ENCODE assay signal across 1 cellular context in the genomic region with DNA sequence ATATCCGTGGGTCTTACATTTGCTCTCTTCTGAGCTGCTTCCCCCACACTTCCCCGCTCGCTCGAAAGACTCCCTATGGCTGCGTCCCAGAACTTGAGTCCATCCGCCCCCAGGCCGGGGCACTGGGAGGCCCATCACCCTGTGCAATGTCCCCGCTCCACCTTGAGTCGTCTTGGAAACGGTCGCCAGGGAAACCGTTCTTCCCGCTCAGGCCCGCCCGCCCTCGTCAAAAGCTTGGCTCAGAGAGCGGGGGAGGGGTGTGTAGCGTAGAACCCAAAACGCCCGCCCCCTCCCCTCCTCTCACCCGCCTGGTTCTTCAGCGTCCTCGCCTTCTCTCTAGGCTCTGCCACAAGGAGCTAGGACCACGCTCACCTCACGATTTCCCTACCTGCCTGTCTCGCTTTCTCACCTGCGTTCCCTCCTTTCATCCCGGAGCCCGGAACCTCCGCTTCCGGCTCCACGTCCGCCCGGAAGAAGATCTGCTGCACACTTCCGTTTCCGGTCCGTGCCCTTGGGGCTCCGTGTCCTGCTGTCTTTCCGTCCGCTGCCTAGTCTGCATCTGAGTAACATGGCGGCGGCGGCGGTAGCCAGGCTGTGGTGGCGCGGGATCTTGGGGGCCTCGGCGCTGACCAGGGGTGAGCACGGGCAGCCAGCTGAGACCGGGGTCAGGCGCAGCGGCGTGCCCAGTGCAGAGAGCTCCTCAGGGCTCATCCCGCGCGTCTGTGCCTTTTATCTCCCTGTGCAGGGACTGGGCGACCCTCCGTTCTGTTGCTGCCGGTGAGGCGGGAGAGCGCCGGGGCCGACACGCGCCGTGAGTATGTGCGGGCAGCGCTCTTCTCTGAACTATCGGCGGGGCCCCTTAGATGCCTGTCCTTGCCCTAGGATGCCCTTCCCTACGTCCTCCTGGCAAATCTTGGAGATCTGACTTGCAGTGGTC.
TF ChIP-seq lines count a peak whose summit lies in the region.

A gene (minus strand): TSS at position 447 of the 937 bp plus-strand sequence. CDS start 19 bp downstream, at position 428.
A gene (plus strand): TSS at position 551 of the 937 bp plus-strand sequence. CDS start 18 bp downstream, at position 569.

TF ChIP-seq in HepG2, 621 proteins besides CTCF, POLR2A, EP300 and RAD21 (continued from another document and continues in another):
- TF ChIP-seq ZNF232 (CRISPR knock-in tag; IDR thresholded peaks at IDR 0.05; ENCODE audit: borderline replicate concordance) (peak; percentile 36; the same call in 1 of the 2 replicates), PAWR (CRISPR knock-in tag; IDR thresholded peaks at IDR 0.05; ENCODE audit: borderline replicate concordance) (no peak), ZNF530 (CRISPR knock-in tag; IDR thresholded peaks at IDR 0.05; ENCODE audit: low read depth) (no peak), REPIN1 (CRISPR knock-in tag; IDR thresholded peaks at IDR 0.05; ENCODE audit: borderline replicate concordance, low read depth) (peak; percentile 98), CHD4 (IDR thresholded peaks at IDR 0.05; ENCODE audit: borderline replicate concordance, low read length) (no peak), ZNF816 (CRISPR knock-in tag; IDR thresholded peaks at IDR 0.05; ENCODE audit: borderline replicate concordance) (no peak), U2AF2 (IDR thresholded peaks at IDR 0.05; ENCODE audit: low read depth, low read length) (peak; percentile 58; the same call in 1 of the 2 replicates), KLF13 (CRISPR knock-in tag; IDR thresholded peaks at IDR 0.05) (0 out of 2 replicates have a peak, but pooled peaks have one; percentile 72), TOPORS (CRISPR knock-in tag; IDR thresholded peaks at IDR 0.05) (peak; percentile 99), GATA4 (IDR thresholded peaks at IDR 0.05; ENCODE audit: borderline replicate concordance, low read depth) (peak; percentile 58; the same call in 1 of the 2 replicates), HOXA7 (CRISPR knock-in tag; IDR thresholded peaks at IDR 0.05) (0 out of 2 replicates have a peak, but pooled peaks have one; percentile 46), SOX6 (IDR thresholded peaks at IDR 0.05) (no peak), SOX6 (CRISPR knock-in tag; IDR thresholded peaks at IDR 0.05) (peak; percentile 76), CCDC6 (CRISPR knock-in tag; IDR thresholded peaks at IDR 0.05) (peak; percentile 91), ATF7-NPFF (CRISPR knock-in tag; IDR thresholded peaks at IDR 0.05; ENCODE audit: low read depth) (peak; percentile 94), ZIK1 (CRISPR knock-in tag; IDR thresholded peaks at IDR 0.05; ENCODE audit: borderline replicate concordance, low read depth) (no peak)
- TF ChIP-seq, protein P1, sequence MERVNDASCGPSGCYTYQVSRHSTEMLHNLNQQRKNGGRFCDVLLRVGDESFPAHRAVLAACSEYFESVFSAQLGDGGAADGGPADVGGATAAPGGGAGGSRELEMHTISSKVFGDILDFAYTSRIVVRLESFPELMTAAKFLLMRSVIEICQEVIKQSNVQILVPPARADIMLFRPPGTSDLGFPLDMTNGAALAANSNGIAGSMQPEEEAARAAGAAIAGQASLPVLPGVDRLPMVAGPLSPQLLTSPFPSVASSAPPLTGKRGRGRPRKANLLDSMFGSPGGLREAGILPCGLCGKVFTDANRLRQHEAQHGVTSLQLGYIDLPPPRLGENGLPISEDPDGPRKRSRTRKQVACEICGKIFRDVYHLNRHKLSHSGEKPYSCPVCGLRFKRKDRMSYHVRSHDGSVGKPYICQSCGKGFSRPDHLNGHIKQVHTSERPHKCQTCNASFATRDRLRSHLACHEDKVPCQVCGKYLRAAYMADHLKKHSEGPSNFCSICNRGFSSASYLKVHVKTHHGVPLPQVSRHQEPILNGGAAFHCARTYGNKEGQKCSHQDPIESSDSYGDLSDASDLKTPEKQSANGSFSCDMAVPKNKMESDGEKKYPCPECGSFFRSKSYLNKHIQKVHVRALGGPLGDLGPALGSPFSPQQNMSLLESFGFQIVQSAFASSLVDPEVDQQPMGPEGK (CRISPR knock-in tag; IDR thresholded peaks at IDR 0.05): peak; percentile 59
- TF ChIP-seq, protein P2, sequence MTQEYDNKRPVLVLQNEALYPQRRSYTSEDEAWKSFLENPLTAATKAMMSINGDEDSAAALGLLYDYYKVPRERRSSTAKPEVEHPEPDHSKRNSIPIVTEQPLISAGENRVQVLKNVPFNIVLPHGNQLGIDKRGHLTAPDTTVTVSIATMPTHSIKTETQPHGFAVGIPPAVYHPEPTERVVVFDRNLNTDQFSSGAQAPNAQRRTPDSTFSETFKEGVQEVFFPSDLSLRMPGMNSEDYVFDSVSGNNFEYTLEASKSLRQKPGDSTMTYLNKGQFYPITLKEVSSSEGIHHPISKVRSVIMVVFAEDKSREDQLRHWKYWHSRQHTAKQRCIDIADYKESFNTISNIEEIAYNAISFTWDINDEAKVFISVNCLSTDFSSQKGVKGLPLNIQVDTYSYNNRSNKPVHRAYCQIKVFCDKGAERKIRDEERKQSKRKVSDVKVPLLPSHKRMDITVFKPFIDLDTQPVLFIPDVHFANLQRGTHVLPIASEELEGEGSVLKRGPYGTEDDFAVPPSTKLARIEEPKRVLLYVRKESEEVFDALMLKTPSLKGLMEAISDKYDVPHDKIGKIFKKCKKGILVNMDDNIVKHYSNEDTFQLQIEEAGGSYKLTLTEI (CRISPR knock-in tag; conservative IDR thresholded peaks at IDR 0.05): no peak; the same call in 1 of the 2 replicates
- TF ChIP-seq, protein P3, sequence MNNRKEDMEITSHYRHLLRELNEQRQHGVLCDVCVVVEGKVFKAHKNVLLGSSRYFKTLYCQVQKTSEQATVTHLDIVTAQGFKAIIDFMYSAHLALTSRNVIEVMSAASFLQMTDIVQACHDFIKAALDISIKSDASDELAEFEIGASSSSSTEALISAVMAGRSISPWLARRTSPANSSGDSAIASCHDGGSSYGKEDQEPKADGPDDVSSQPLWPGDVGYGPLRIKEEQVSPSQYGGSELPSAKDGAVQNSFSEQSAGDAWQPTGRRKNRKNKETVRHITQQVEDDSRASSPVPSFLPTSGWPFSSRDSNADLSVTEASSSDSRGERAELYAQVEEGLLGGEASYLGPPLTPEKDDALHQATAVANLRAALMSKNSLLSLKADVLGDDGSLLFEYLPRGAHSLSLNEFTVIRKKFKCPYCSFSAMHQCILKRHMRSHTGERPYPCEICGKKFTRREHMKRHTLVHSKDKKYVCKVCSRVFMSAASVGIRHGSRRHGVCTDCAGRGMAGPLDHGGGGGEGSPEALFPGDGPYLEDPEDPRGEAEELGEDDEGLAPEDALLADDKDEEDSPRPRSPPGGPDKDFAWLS (CRISPR knock-in tag; IDR thresholded peaks at IDR 0.05; ENCODE audit: borderline replicate concordance): no peak
- TF ChIP-seq, protein P4, sequence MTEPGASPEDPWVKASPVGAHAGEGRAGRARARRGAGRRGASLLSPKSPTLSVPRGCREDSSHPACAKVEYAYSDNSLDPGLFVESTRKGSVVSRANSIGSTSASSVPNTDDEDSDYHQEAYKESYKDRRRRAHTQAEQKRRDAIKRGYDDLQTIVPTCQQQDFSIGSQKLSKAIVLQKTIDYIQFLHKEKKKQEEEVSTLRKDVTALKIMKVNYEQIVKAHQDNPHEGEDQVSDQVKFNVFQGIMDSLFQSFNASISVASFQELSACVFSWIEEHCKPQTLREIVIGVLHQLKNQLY (CRISPR knock-in tag; IDR thresholded peaks at IDR 0.05): peak; percentile 74
- TF ChIP-seq, protein P5, sequence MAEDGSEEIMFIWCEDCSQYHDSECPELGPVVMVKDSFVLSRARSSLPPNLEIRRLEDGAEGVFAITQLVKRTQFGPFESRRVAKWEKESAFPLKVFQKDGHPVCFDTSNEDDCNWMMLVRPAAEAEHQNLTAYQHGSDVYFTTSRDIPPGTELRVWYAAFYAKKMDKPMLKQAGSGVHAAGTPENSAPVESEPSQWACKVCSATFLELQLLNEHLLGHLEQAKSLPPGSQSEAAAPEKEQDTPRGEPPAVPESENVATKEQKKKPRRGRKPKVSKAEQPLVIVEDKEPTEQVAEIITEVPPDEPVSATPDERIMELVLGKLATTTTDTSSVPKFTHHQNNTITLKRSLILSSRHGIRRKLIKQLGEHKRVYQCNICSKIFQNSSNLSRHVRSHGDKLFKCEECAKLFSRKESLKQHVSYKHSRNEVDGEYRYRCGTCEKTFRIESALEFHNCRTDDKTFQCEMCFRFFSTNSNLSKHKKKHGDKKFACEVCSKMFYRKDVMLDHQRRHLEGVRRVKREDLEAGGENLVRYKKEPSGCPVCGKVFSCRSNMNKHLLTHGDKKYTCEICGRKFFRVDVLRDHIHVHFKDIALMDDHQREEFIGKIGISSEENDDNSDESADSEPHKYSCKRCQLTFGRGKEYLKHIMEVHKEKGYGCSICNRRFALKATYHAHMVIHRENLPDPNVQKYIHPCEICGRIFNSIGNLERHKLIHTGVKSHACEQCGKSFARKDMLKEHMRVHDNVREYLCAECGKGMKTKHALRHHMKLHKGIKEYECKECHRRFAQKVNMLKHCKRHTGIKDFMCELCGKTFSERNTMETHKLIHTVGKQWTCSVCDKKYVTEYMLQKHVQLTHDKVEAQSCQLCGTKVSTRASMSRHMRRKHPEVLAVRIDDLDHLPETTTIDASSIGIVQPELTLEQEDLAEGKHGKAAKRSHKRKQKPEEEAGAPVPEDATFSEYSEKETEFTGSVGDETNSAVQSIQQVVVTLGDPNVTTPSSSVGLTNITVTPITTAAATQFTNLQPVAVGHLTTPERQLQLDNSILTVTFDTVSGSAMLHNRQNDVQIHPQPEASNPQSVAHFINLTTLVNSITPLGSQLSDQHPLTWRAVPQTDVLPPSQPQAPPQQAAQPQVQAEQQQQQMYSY (CRISPR knock-in tag; IDR thresholded peaks at IDR 0.05): no peak
- TF ChIP-seq, protein P6, sequence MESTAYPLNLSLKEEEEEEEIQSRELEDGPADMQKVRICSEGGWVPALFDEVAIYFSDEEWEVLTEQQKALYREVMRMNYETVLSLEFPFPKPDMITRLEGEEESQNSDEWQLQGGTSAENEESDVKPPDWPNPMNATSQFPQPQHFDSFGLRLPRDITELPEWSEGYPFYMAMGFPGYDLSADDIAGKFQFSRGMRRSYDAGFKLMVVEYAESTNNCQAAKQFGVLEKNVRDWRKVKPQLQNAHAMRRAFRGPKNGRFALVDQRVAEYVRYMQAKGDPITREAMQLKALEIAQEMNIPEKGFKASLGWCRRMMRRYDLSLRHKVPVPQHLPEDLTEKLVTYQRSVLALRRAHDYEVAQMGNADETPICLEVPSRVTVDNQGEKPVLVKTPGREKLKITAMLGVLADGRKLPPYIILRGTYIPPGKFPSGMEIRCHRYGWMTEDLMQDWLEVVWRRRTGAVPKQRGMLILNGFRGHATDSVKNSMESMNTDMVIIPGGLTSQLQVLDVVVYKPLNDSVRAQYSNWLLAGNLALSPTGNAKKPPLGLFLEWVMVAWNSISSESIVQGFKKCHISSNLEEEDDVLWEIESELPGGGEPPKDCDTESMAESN (CRISPR knock-in tag; conservative IDR thresholded peaks at IDR 0.05): peak; percentile 94
- TF ChIP-seq, protein P7, sequence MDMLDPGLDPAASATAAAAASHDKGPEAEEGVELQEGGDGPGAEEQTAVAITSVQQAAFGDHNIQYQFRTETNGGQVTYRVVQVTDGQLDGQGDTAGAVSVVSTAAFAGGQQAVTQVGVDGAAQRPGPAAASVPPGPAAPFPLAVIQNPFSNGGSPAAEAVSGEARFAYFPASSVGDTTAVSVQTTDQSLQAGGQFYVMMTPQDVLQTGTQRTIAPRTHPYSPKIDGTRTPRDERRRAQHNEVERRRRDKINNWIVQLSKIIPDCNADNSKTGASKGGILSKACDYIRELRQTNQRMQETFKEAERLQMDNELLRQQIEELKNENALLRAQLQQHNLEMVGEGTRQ (IDR thresholded peaks at IDR 0.05; ENCODE audit: low read depth, low read length): no peak
- TF ChIP-seq, protein P7 (CRISPR knock-in tag; IDR thresholded peaks at IDR 0.05; ENCODE audit: borderline replicate concordance): no peak; the same call in 1 of the 2 replicates
- TF ChIP-seq, protein P8, sequence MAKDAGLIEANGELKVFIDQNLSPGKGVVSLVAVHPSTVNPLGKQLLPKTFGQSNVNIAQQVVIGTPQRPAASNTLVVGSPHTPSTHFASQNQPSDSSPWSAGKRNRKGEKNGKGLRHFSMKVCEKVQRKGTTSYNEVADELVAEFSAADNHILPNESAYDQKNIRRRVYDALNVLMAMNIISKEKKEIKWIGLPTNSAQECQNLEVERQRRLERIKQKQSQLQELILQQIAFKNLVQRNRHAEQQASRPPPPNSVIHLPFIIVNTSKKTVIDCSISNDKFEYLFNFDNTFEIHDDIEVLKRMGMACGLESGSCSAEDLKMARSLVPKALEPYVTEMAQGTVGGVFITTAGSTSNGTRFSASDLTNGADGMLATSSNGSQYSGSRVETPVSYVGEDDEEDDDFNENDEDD (CRISPR knock-in tag; IDR thresholded peaks at IDR 0.05; ENCODE audit: borderline replicate concordance): peak; percentile 81; the same call in 1 of the 2 replicates
- TF ChIP-seq, protein P9, sequence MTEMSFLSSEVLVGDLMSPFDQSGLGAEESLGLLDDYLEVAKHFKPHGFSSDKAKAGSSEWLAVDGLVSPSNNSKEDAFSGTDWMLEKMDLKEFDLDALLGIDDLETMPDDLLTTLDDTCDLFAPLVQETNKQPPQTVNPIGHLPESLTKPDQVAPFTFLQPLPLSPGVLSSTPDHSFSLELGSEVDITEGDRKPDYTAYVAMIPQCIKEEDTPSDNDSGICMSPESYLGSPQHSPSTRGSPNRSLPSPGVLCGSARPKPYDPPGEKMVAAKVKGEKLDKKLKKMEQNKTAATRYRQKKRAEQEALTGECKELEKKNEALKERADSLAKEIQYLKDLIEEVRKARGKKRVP (CRISPR knock-in tag; IDR thresholded peaks at IDR 0.05): peak in 1 of 2 experiments; percentile 46; a peak in 1 of 4 replicates
- TF ChIP-seq, protein P10, sequence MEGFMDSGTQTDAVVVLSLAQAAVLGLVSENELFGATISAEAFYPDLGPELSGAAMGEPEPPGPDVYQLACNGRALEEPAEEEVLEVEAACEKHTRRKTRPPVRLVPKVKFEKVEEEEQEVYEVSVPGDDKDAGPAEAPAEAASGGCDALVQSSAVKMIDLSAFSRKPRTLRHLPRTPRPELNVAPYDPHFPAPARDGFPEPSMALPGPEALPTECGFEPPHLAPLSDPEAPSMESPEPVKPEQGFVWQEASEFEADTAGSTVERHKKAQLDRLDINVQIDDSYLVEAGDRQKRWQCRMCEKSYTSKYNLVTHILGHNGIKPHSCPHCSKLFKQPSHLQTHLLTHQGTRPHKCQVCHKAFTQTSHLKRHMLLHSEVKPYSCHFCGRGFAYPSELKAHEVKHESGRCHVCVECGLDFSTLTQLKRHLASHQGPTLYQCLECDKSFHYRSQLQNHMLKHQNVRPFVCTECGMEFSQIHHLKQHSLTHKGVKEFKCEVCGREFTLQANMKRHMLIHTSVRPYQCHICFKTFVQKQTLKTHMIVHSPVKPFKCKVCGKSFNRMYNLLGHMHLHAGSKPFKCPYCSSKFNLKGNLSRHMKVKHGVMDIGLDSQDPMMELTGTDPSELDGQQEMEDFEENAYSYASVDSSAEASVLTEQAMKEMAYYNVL (CRISPR knock-in tag; IDR thresholded peaks at IDR 0.05; ENCODE audit: borderline replicate concordance): peak; percentile 89
- TF ChIP-seq, protein P11, sequence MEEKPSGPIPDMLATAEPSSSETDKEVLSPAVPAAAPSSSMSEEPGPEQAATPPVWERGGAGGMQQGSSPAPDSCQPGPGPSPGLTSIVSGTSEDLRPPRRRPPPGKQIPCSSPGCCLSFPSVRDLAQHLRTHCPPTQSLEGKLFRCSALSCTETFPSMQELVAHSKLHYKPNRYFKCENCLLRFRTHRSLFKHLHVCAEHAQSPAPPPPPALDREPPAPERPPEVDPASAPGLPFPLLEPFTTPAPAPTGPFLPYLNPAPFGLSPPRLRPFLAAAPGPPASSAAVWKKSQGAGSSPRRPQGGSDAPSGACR (CRISPR knock-in tag; IDR thresholded peaks at IDR 0.05): peak; percentile 84
- TF ChIP-seq, protein P12, sequence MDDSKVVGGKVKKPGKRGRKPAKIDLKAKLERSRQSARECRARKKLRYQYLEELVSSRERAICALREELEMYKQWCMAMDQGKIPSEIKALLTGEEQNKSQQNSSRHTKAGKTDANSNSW (CRISPR knock-in tag; IDR thresholded peaks at IDR 0.05; ENCODE audit: borderline replicate concordance): no peak; the same call in 1 of the 2 replicates
